8 cellular contexts compared by ENCODE assay signal in the genomic region with DNA sequence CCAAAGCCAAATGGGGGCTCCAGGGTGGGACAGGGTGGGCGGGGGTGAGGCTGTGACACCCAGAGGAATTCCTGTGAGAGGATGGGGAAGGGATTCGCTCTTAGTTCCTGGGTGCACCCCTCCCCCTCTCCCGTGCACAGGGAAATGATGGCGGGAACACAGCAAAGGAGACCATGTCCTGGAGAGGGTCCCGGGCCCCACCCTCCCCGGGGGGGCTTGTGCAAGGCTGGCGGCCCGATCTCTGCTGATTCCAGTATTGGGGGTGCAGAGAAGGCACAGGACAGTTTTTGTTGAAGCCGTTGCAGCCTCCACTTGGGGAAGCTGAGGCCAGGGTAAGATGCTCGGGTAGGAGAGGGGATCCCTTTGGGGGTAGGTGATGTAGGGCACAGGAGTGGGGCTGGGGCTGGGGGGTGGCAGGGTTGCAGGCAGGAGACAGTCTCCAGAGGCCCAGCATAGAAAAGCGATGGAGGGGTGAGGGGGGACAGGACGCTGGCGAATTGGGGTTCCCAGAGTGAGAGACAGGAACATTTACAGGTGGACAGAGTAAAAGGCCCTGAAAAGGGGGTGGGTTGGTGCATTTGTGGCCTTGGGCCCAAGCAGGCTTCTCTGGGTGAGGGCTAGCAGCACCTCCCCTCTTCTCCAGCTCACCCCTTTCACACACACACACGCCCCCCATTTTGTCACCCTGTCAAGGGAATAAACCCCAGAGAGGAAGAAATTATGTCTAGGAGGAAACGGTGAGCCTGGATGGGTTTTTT. TPM values are rescaled to one million over a fixed set of nuclear protein-coding genes. Genes with fewer than 3 reads are reported as not detected.
DNase-seq lines count a peak whose midpoint lies in the region.

No MANE protein-coding gene starts in this region.

- peak overlapping the region; percentile 85 for H3K4me3 ChIP-seq in HUES6 (ENCODE audit: low read depth, low read length)
- peak overlapping the region; percentile 82 for H3K4me3 ChIP-seq in iPS-18a (ENCODE audit: low read length)
- H3K4me3 ChIP-seq in skin epidermis: peak overlapping the region; percentile 51 to 88 (median 79)

- H3K27ac Mint-ChIP-seq in activated T-helper 1 cell treated with anti-CD3 and anti-CD28 coated beads, Interleukin-12 subunit alpha, Interleukin-12 subunit beta, Interleukin-2, Interleukin-4 antibody, amounts not matched to agents 30 ng/mL and 10 ng/mL and 1 ng/mL, durations not matched to agents 14 hours and 24 hours and 36 hours: no peak overlapping the region

- H3K27ac ChIP-seq in HUES6 (ENCODE audit: low read depth, low read length) (no peak overlapping the region), iPS-18a (ENCODE audit: low read length) (no peak overlapping the region), skin epidermis (peak overlapping the region in 19 of 21 experiments; percentile 80 to 99 (median 92))

- H3K27me3 Mint-ChIP-seq in activated T-helper 1 cell treated with anti-CD3 and anti-CD28 coated beads, Interleukin-12 subunit alpha, Interleukin-12 subunit beta, Interleukin-2, Interleukin-4 antibody, amounts not matched to agents 30 ng/mL and 10 ng/mL and 1 ng/mL, durations not matched to agents 14 hours and 24 hours and 36 hours (ENCODE audit: insufficient read depth): no peaks in the 10 kb centered on the region

- H3K4me1 Mint-ChIP-seq in activated T-helper 1 cell treated with anti-CD3 and anti-CD28 coated beads, Interleukin-12 subunit alpha, Interleukin-12 subunit beta, Interleukin-2, Interleukin-4 antibody, amounts not matched to agents 30 ng/mL and 10 ng/mL and 1 ng/mL, durations not matched to agents 14 hours and 24 hours and 36 hours (ENCODE audit: low read depth): peaks cover 25% of the 10 kb centered on the region

- H3K9ac ChIP-seq in HUES6 (ENCODE audit: low read length) (peak overlapping the region; percentile 74), iPS-18a (ENCODE audit: low read length) (peak overlapping the region; percentile 89)

- H3K27me3 ChIP-seq in HUES6 (ENCODE audit: control insufficient read depth, insufficient read depth, low read length) (no peaks in the 10 kb centered on the region), iPS-18a (ENCODE audit: control insufficient read depth, insufficient read depth, low read length) (no peaks in the 10 kb centered on the region)

- H3K4me3 Mint-ChIP-seq in activated T-helper 1 cell treated with anti-CD3 and anti-CD28 coated beads, Interleukin-12 subunit alpha, Interleukin-12 subunit beta, Interleukin-2, Interleukin-4 antibody, amounts not matched to agents 30 ng/mL and 10 ng/mL and 1 ng/mL, durations not matched to agents 14 hours and 24 hours and 36 hours: peak overlapping the region; percentile 75

- H3K4me1 ChIP-seq in HUES6 (ENCODE audit: control insufficient read depth, insufficient read depth, low read length) (peaks cover 8% of the 10 kb centered on the region; the same call in 1 of the 2 replicates), iPS-18a (ENCODE audit: control insufficient read depth, low read depth, low read length) (peaks cover 7% of the 10 kb centered on the region)

- DNase-seq in activated T-helper 1 cell treated with anti-CD3 and anti-CD28 coated beads, Interleukin-12 subunit alpha, Interleukin-12 subunit beta, Interleukin-2, Interleukin-4 antibody, amounts not matched to agents 30 ng/mL and 10 ng/mL and 1 ng/mL, durations not matched to agents 14 hours and 24 hours and 36 hours (ENCODE audit: low spot score): no peak
- DNase-seq in GDM1 (lab: John Stamatoyannopoulos, UW) (no peak), NCI-H2029 (lab: John Stamatoyannopoulos, UW) (no peak), NCI-H2081 treated with DMSO at 0.1 percent for 48 hours (lab: John Stamatoyannopoulos, UW) (no peak)
- DNase-seq in stimulated activated CD4-positive, alpha-beta T cell treated with anti-CD3 and anti-CD28 coated beads, Interleukin-1b, Interleukin-23, amount 100 ng/mL, for 48 hours: no peak

- H3K9me3 ChIP-seq in HUES6 (ENCODE audit: control insufficient read depth, insufficient read depth, low read depth, low read length) (no peaks in the 10 kb centered on the region), iPS-18a (ENCODE audit: control insufficient read depth, low read depth, low read length) (no peaks in the 10 kb centered on the region)

- H3K9me3 Mint-ChIP-seq in activated T-helper 1 cell treated with anti-CD3 and anti-CD28 coated beads, Interleukin-12 subunit alpha, Interleukin-12 subunit beta, Interleukin-2, Interleukin-4 antibody, amounts not matched to agents 30 ng/mL and 10 ng/mL and 1 ng/mL, durations not matched to agents 14 hours and 24 hours and 36 hours: no peaks in the 10 kb centered on the region

- H3K36me3 Mint-ChIP-seq in activated T-helper 1 cell treated with anti-CD3 and anti-CD28 coated beads, Interleukin-12 subunit alpha, Interleukin-12 subunit beta, Interleukin-2, Interleukin-4 antibody, amounts not matched to agents 30 ng/mL and 10 ng/mL and 1 ng/mL, durations not matched to agents 14 hours and 24 hours and 36 hours (ENCODE audit: low read depth): peaks cover 2% of the 10 kb centered on the region

- H3K36me3 ChIP-seq in HUES6 (ENCODE audit: control insufficient read depth, insufficient read depth, low read length) (peaks cover 16% of the 10 kb centered on the region), iPS-18a (ENCODE audit: control insufficient read depth, low read depth, low read length) (peaks cover 10% of the 10 kb centered on the region)

- intact Hi-C loops in activated T-helper 1 cell treated with anti-CD3 and anti-CD28 coated beads, Interleukin-12 subunit alpha, Interleukin-12 subunit beta, Interleukin-2, Interleukin-4 antibody, amounts not matched to agents 30 ng/mL and 10 ng/mL and 1 ng/mL, durations not matched to agents 14 hours and 24 hours and 36 hours (cut with micrococcal nuclease): loop anchor here (2.0 to 10.0 kb wide), 5 partner anchors 112 to 575 kb away; a partner anchor contains a TSS

RNA-seq across cellular contexts. Expression of a gene that starts 38.5 kb away (rescaled TPM):
- total RNA-seq in activated T-helper 1 cell treated with anti-CD3 and anti-CD28 coated beads, Interleukin-12 subunit alpha, Interleukin-12 subunit beta, Interleukin-2, Interleukin-4 antibody, amounts not matched to agents 30 ng/mL and 10 ng/mL and 1 ng/mL, durations not matched to agents 14 hours and 24 hours and 36 hours: 59.4 and 61.6 TPM in 2 replicates

Comparison
In these comparisons a context has a peak if more than half of its experiments do, and no peak if none do; other contexts are left out.
1. H3K27ac ChIP-seq: peak in skin epidermis (19 of 21); none in HUES6 (single experiment) and iPS-18a (single experiment).
2. Peak in every context shown above with its lines, with median percentiles within 50 percentile points of each other: H3K4me3 ChIP-seq.